8 cellular contexts compared by ENCODE assay signal in the genomic region with DNA sequence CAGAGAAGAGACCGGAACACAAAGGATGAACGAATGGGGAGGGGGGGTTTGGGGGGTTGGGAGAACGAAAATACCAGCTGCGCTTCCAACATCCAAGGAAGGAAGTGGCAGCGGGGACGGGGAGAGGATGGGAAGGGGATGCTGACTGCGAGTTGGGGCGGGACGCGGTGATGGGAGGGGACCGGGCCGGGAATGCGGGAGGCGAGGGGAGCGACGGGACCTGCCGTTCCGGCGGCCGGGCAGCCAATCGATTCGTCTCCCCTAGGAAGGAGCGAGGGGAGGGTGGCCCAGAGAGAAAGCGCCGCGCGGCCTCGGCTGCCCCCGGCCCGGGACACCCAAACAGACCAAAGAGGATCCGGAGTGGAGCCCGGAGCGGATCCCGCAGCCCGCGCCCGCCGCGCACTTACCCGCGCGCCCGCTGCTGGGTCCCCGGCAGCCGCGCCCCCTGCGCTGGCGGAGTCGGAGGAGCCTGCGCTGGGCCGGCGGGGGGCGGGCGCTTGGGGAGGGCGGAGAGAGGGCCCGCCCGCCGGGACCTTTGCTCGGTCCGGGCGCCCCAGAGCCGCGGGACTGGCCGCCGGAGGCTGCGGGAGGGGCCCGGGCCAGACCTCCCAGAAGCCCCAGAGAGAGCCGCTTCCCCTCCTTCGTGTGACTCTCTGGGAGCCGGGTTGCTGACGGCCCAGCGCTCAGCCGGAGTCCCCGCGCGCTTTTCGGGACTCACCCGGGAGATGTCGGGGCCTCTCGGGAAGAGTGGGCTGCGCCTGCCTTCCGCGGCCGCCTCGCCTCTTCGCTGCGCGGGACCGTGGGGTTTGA. TPM values are rescaled to one million over a fixed set of nuclear protein-coding genes. Genes with fewer than 3 reads are reported as not detected.
DNase-seq lines count a peak whose midpoint lies in the region; ATAC-seq and TF ChIP-seq lines count a peak whose summit lies in the region.

A gene (minus strand): TSS at position 476 of the 810 bp plus-strand sequence. CDS start 7,690 bp downstream, outside the sequence.

- peak within 1 kb of the TSS in 3 of 8 donors; percentile 23 to 39 (median 35) for H3K27ac Mint-ChIP-seq in CD8-positive, alpha-beta memory T cell
- H3K27ac Mint-ChIP-seq in T-cell = no peak within 1 kb of the TSS

- no peaks in the 10 kb centered on the region for H3K9me3 ChIP-seq in CD8-positive, alpha-beta memory T cell (ENCODE audit: low read length)

- TF ChIP-seq CTCF in cardiac fibroblast (IDR thresholded peaks at IDR 0.05; ENCODE audit: low read depth, low read length) = no peak

- in situ Hi-C loops in KBM-7 (cut with MboI; ENCODE audit: low pct_unique_long_range_greater_than_20kb, low sequenced_read_pairs) = no loop called here

- no peaks in the 10 kb centered on the region for H3K36me3 Mint-ChIP-seq in CD8-positive, alpha-beta memory T cell
- no peaks in the 10 kb centered on the region for H3K36me3 Mint-ChIP-seq in T-cell

- H3K4me1 Mint-ChIP-seq in CD8-positive, alpha-beta memory T cell = peaks cover 18 to 27% (median 22%) of the 10 kb centered on the region in 3 donors
- peaks cover 23 to 27% (median 27%) of the 10 kb centered on the region in 3 donors for H3K4me1 Mint-ChIP-seq in T-cell

- no peak within 1 kb of the TSS for H3K27ac ChIP-seq in CD8-positive, alpha-beta memory T cell (ENCODE audit: low read depth, low read length)

- CTCF ChIA-PET in CD8-positive, alpha-beta memory T cell (lab: Charles Lee) = no interaction called here
- CTCF ChIA-PET in T-cell (lab: Charles Lee) = no interaction called here

- H3K4me1 ChIP-seq in CD8-positive, alpha-beta memory T cell (ENCODE audit: insufficient read depth, low read length) = peaks cover 10% of the 10 kb centered on the region

- ATAC-seq in GM19328 (IDR thresholded peaks at IDR 0.05; ENCODE audit: unreplicated experiment) (peak; percentile 71), HG03432 (IDR thresholded peaks at IDR 0.05; ENCODE audit: unreplicated experiment) (peak; percentile 64), T-cell (replicated peaks in 1 of 4) (peak; percentile 72 to 77 (median 74))

- H3K9me3 Mint-ChIP-seq in CD8-positive, alpha-beta memory T cell = peaks cover 0 to 4% (median 0%) of the 10 kb centered on the region in 5 donors
- H3K9me3 Mint-ChIP-seq in T-cell = no peaks in the 10 kb centered on the region

- peak within 1 kb of the TSS; percentile 74 to 90 (median 80) for H3K4me3 Mint-ChIP-seq in CD8-positive, alpha-beta memory T cell
- peak within 1 kb of the TSS; percentile 81 to 84 (median 82) for H3K4me3 Mint-ChIP-seq in T-cell

- POLR2A ChIA-PET in CD8-positive, alpha-beta memory T cell (lab: Charles Lee) = no interaction called here
- POLR2A ChIA-PET in T-cell (lab: Charles Lee) = no interaction called here

- peak within 1 kb of the TSS; percentile 30 for H3K4me3 ChIP-seq in CD8-positive, alpha-beta memory T cell (ENCODE audit: low read length)
- H3K4me3 ChIP-seq in cardiac fibroblast (replicated peaks in 1 of 2; ENCODE audit: low read depth in 2 of 2, low read length in 2 of 2) (peak within 1 kb of the TSS; percentile 69 to 74), skeletal muscle cell (ENCODE audit: low read depth, low read length) (peak within 1 kb of the TSS; percentile 69)

- H3K36me3 ChIP-seq in CD8-positive, alpha-beta memory T cell (ENCODE audit: insufficient read depth, low read length) = no peaks in the 10 kb centered on the region

- H3K27me3 Mint-ChIP-seq in CD8-positive, alpha-beta memory T cell = peaks cover 55 to 76% of the 10 kb centered on the region in 2 donors
- peaks cover 35 to 54% of the 10 kb centered on the region in 2 donors for H3K27me3 Mint-ChIP-seq in T-cell

- DNase-seq in CD8-positive, alpha-beta memory T cell = peak in 3 of 5 donors; percentile 4 to 16 (median 5)
- DNase-seq in T-cell (peak in 14 of 34 experiments; percentile 2 to 28 (median 17)), cardiac fibroblast (ENCODE audit: low read depth in 2 of 2) (peak; percentile 62 to 76), iPS-NIHi11 (ENCODE audit: low spot score) (peak; percentile 83), skeletal muscle cell (ENCODE audit: low read depth) (no peak), KBM-7 (no peak)

- peaks cover 31% of the 10 kb centered on the region for H3K27me3 ChIP-seq in CD8-positive, alpha-beta memory T cell (ENCODE audit: insufficient read depth, low read length, poor library complexity, severe bottlenecking)

RNA-seq across cellular contexts. Expression of the gene that starts here (rescaled TPM):
- total RNA-seq in CD8-positive, alpha-beta memory T cell = 1 to 10 TPM; 3.7 to 3.9 TPM
- 0.26 TPM for polyA plus RNA-seq in CD8-positive, alpha-beta memory T cell
- 1 to 10 TPM in 1 of 5 donors, under 1 TPM in 3, not detected in 1; 0.38 to 1.1 (median 0.46) TPM for total RNA-seq in T-cell

Comparison
In these comparisons a context has a peak if more than half of its experiments do, and no peak if none do; other contexts are left out.
1. DNase-seq: peak in CD8-positive, alpha-beta memory T cell (3 of 5), cardiac fibroblast (2 of 2) and iPS-NIHi11 (single experiment); none in skeletal muscle cell (single experiment) and KBM-7 (single experiment).
2. Peak in every context shown above with its lines, with median percentiles within 50 percentile points of each other: H3K4me3 ChIP-seq and ATAC-seq.